Comparison of ENCODE assay signal across 8 cellular contexts in the genomic region with DNA sequence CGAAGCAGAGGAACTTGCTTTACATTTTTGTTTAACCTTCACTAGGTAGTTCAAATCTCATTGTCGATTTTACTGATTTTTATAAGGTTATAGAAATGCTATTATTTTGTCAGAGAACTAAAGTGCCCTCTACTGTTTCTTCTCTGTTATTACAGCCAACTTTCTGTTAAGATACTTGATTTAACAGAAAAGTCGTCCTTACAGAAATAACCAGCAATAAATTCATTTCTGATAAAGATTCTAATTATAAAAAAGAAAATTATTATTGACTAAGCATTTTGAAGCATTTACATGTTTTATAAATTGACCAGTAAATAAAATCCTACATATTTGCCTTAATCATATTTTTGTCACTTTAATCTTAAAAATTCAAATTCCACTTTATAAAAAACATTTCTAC.
DNase-seq lines count a peak whose midpoint lies in the region; ATAC-seq, FAIRE-seq and TF ChIP-seq lines count a peak whose summit lies in the region.

No MANE protein-coding gene starts in this region.

- H3K4me2 ChIP-seq in DOHH2 (ENCODE audit: low read length) (no peak overlapping the region), keratinocyte (ENCODE audit: control insufficient read depth, extremely low read depth, insufficient read depth, low read depth, low read length) (no peak overlapping the region)

- H3K79me2 ChIP-seq in DOHH2 (ENCODE audit: control insufficient read depth, low read length), result no peaks in the 10 kb centered on the region
- H3K79me2 ChIP-seq in keratinocyte (ENCODE audit: control insufficient read depth, insufficient read depth, low read length), result no peaks in the 10 kb centered on the region

- H3K4me1 ChIP-seq in DOHH2 (ENCODE audit: control insufficient read depth, low read length), result peaks cover 6% of the 10 kb centered on the region
- H3K4me1 ChIP-seq in keratinocyte (ENCODE audit: control insufficient read depth, extremely low read depth, insufficient read depth, low read length), result no peaks in the 10 kb centered on the region
- peaks cover 22% of the 10 kb centered on the region for H3K4me1 ChIP-seq in vagina

- H4K20me1 ChIP-seq in DOHH2 (ENCODE audit: control insufficient read depth, insufficient read depth, low read depth, low read length) (no peaks in the 10 kb centered on the region), keratinocyte (ENCODE audit: control insufficient read depth, extremely low read depth, insufficient read depth, low read length) (no peaks in the 10 kb centered on the region)

- no peak for TF ChIP-seq POLR2A in vagina (IDR thresholded peaks at IDR 0.05)

- no peak overlapping the region for H2AFZ ChIP-seq in keratinocyte (ENCODE audit: control insufficient read depth, low read length)

- H3K9me3 ChIP-seq in DOHH2 (ENCODE audit: control insufficient read depth, insufficient read depth, low read length) (no peaks in the 10 kb centered on the region), keratinocyte (ENCODE audit: control insufficient read depth, low read depth, low read length) (no peaks in the 10 kb centered on the region), vagina (no peaks in the 10 kb centered on the region)

- peak; percentile 62 for TF ChIP-seq CTCF in DOHH2 (IDR thresholded peaks at IDR 0.05; ENCODE audit: low read depth, low read length, poor library complexity, severe bottlenecking)
- peak; percentile 44; the same call in 1 of the 2 replicates for TF ChIP-seq CTCF in WI38 (IDR thresholded peaks at IDR 0.05; ENCODE audit: low read depth, low read length)
- peak in 2 of 3 experiments; percentile 18 to 35 for TF ChIP-seq CTCF in keratinocyte (optimal IDR thresholded peaks at IDR 0.05 in 1 of 3, IDR thresholded peaks at IDR 0.05 in 1 of 3, conservative IDR thresholded peaks at IDR 0.05 in 1 of 3; ENCODE audit: extremely low read depth in 1 of 3, insufficient read depth in 2 of 3, low read length in 3 of 3)
- peak; percentile 32 to 71 (median 63) for TF ChIP-seq CTCF in vagina (IDR thresholded peaks at IDR 0.05)

- DNase-seq in M059J (ENCODE audit: low read depth) (peak; percentile 53), keratinocyte (ENCODE audit: low read depth, low spot score) (no peak), vagina (ENCODE audit: extremely low spot score in 2 of 2) (no peak)

- intact Hi-C loops in vagina (cut with DNase I), result no loop called here

- FAIRE-seq in keratinocyte (lab: Jason Lieb, UNC), result no peak

- H3K27me3 ChIP-seq in DOHH2 (ENCODE audit: control insufficient read depth, low read length) (peaks cover 6% of the 10 kb centered on the region; the same call in 1 of the 2 replicates), keratinocyte (ENCODE audit: control insufficient read depth, extremely low read depth, insufficient read depth, low read length) (no peaks in the 10 kb centered on the region), vagina (no peaks in the 10 kb centered on the region)

- no peak overlapping the region for H3K9ac ChIP-seq in keratinocyte (ENCODE audit: control insufficient read depth, extremely low read depth, insufficient read depth, low read length)

- no peak overlapping the region for H3K27ac ChIP-seq in DOHH2 (ENCODE audit: low read depth, low read length)
- no peak overlapping the region for H3K27ac ChIP-seq in keratinocyte (ENCODE audit: control insufficient read depth, insufficient read depth, low read length)
- no peak overlapping the region for H3K27ac ChIP-seq in vagina

- H3F3A ChIP-seq in DOHH2 (ENCODE audit: control insufficient read depth, insufficient read depth), result no peaks in the 10 kb centered on the region

- dilution Hi-C loops in keratinocyte (cut with MboI; ENCODE audit: extremely low pct_ligation_motif_present, low sequenced_read_pairs), result no loop called here

- no peaks in the 10 kb centered on the region for H3K9me2 ChIP-seq in DOHH2 (replicated peaks; ENCODE audit: control insufficient read depth, low read length)

- no peak for ATAC-seq in HG02759 (IDR thresholded peaks at IDR 0.05; ENCODE audit: unreplicated experiment)
- ATAC-seq in GM19023 (IDR thresholded peaks at IDR 0.05; ENCODE audit: unreplicated experiment), result no peak
- no peak for ATAC-seq in GM21619 (IDR thresholded peaks at IDR 0.05; ENCODE audit: unreplicated experiment)

- H3K4me3 ChIP-seq in DOHH2 (ENCODE audit: low read length) (no peak overlapping the region), WI38 (ENCODE audit: low read depth, low read length) (no peak overlapping the region), keratinocyte (ENCODE audit: control insufficient read depth in 2 of 3, extremely low read depth in 1 of 3, insufficient read depth in 2 of 3, low read depth in 1 of 3, low read length in 3 of 3) (no peak overlapping the region), vagina (no peak overlapping the region)

- H3K9me1 ChIP-seq in keratinocyte (ENCODE audit: control insufficient read depth, extremely low read depth, insufficient read depth, low read length), result no peaks in the 10 kb centered on the region

- H3K36me3 ChIP-seq in DOHH2 (ENCODE audit: control insufficient read depth, low read length) (no peaks in the 10 kb centered on the region), keratinocyte (ENCODE audit: control insufficient read depth in 2 of 2, extremely low read depth in 1 of 2, insufficient read depth in 2 of 2, low read length in 2 of 2) (no peaks in the 10 kb centered on the region), vagina (no peaks in the 10 kb centered on the region)
